ENCODE assay signal across 2 cellular contexts in the genomic region with DNA sequence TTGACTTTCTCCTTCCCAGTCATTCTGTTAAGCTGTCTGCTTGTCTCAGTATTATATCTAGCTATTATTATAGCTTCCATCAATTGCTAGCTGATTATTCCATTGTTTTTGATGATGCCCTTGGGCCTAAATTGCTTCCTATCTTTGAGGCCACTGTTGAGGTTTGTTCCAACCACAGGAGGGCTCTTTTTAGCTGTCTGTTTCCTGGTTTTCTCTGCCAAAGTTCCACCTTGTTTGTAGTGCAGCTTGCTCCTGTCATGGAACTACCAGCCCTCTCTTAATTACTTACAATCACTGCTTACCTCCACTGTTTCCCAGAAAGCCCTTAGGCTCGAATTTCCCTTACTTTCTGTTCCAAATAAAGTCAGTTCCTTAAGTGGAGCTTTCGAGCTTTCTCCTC.
TF ChIP-seq lines count a peak whose summit lies in the region.

No MANE protein-coding gene starts in this region.

TF ChIP-seq in IMR-90, 13 proteins besides CTCF, POLR2A, EP300 and RAD21 (continued from another document):
- TF ChIP-seq, protein P1, sequence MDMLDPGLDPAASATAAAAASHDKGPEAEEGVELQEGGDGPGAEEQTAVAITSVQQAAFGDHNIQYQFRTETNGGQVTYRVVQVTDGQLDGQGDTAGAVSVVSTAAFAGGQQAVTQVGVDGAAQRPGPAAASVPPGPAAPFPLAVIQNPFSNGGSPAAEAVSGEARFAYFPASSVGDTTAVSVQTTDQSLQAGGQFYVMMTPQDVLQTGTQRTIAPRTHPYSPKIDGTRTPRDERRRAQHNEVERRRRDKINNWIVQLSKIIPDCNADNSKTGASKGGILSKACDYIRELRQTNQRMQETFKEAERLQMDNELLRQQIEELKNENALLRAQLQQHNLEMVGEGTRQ (IDR thresholded peaks at IDR 0.05; ENCODE audit: low read depth, low read length): no peak
- TF ChIP-seq FOS (IDR thresholded peaks at IDR 0.05; ENCODE audit: low read depth, low read length) (no peak), CHD1 (IDR thresholded peaks at IDR 0.05; ENCODE audit: low read depth, low read length) (no peak), RCOR1 (IDR thresholded peaks at IDR 0.05; ENCODE audit: insufficient replicate concordance, low read length) (no peak), MXI1 (IDR thresholded peaks at IDR 0.05; ENCODE audit: borderline replicate concordance, low read depth, low read length) (no peak), BHLHE40 (IDR thresholded peaks at IDR 0.05; ENCODE audit: low read depth, low read length) (no peak)

TF ChIP-seq in liver, 16 proteins besides CTCF, POLR2A, EP300 and RAD21 (continued from another document):
- TF ChIP-seq, protein P2, sequence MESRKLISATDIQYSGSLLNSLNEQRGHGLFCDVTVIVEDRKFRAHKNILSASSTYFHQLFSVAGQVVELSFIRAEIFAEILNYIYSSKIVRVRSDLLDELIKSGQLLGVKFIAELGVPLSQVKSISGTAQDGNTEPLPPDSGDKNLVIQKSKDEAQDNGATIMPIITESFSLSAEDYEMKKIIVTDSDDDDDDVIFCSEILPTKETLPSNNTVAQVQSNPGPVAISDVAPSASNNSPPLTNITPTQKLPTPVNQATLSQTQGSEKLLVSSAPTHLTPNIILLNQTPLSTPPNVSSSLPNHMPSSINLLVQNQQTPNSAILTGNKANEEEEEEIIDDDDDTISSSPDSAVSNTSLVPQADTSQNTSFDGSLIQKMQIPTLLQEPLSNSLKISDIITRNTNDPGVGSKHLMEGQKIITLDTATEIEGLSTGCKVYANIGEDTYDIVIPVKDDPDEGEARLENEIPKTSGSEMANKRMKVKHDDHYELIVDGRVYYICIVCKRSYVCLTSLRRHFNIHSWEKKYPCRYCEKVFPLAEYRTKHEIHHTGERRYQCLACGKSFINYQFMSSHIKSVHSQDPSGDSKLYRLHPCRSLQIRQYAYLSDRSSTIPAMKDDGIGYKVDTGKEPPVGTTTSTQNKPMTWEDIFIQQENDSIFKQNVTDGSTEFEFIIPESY (IDR thresholded peaks at IDR 0.05): no peak
- TF ChIP-seq YY1 (IDR thresholded peaks at IDR 0.05): no peak
